Comparison of ENCODE assay signal across 23 cellular contexts in the genomic region with DNA sequence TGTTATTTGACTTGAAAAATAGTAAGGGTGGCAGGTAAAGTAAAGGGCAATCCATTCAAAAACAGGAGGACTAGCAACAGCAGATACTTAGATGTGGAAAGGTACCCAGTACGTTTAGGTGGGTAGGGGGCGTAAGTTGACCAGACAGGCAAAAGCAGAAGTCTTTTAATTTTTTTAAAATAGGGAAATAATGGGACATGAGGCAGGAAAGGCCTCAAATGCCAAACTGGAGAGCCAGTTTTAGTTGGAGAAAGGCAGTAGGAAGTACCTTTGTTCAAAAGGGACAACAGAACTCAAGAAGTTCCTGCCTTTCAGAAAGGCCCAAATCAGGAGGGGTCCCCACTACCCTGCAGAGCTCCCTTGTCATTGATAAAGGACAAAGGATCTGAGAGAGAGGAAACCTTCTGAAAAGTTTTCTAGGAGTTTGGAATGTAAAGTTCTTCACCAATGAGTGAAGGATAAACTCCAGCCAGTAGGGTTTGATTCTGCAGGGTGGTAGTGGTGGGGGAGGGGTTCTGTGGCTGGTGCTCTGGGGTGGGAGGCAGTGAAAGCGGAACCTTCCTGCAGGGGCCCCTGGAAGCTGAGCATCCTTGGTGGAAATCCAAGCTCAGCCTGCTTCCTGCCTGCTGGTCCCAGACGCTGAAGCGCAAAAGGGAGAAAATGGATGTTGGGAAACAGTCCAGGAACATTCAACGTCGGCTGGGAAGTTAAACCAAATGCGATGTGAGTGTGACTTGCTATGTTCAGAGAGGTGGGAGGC. TPM values are rescaled to one million over a fixed set of nuclear protein-coding genes. Genes with fewer than 3 reads are reported as not detected.
DNase-seq lines count a peak whose midpoint lies in the region; ATAC-seq, FAIRE-seq and TF ChIP-seq lines count a peak whose summit lies in the region.
"Had no signal": no experiment of that assay in that cellular context is flagged by ENCODE, and none has a peak within 500 bp of the region (broad histone marks: within the 10 kb centered on the region; RNA-seq: fewer than 3 reads in every experiment).

No MANE protein-coding gene starts in this region.

- whole genome bisulfite sequencing in esophagus squamous epithelium, 2 donors: 42 to 61% methylated on average over 7 to 8 of the region's 8 CpGs
- WGBS in HepG2 (ENCODE audit: low lambda C conversion rate): 96% methylated on average over 8 of the region's 8 CpGs

- TF ChIP-seq POLR2A in esophagus squamous epithelium (IDR thresholded peaks at IDR 0.05) (no peak), HepG2 (IDR thresholded peaks at IDR 0.05; ENCODE audit: insufficient read depth in 1 of 2, low read depth in 2 of 2, low read length in 2 of 2) (no peak)

- no peaks in the 10 kb centered on the region for H3K79me2 ChIP-seq in OCI-LY3 (ENCODE audit: low read length)
- H3K79me2 ChIP-seq in HepG2 (ENCODE audit: insufficient read depth, low read length): no peaks in the 10 kb centered on the region

- no peak for TF ChIP-seq EP300 in HepG2 (IDR thresholded peaks at IDR 0.05; ENCODE audit: low read depth in 2 of 2, low read length in 2 of 2)
- TF ChIP-seq EP300 in HepG2 (CRISPR knock-in tag; IDR thresholded peaks at IDR 0.05; ENCODE audit: borderline replicate concordance): no peak

- H3K27ac ChIP-seq in OCI-LY3 (ENCODE audit: low read length): no peak overlapping the region
- H3K27ac ChIP-seq in esophagus squamous epithelium: peak overlapping the region; percentile 32 to 84 (median 76)
- H3K27ac ChIP-seq in HepG2 (ENCODE audit: extremely low read length, insufficient read depth, low read length): no peak overlapping the region
- no peak overlapping the region for H3K27ac ChIP-seq in effector memory CD4-positive, alpha-beta T cell (ENCODE audit: insufficient read depth, low read length, poor library complexity, severe bottlenecking)
- H3K27ac ChIP-seq: C4-2B, SJCRH30, thoracic aorta, WERI-Rb-1 had no signal

- H3K4me2 ChIP-seq in OCI-LY3 (ENCODE audit: low read length) (no peak overlapping the region), HepG2 (ENCODE audit: low read depth, low read length) (no peak overlapping the region)

- CTCF ChIA-PET in HepG2 (lab: Yijun Ruan, JAX; ENCODE audit: low intra/inter-chr PET ratio, low total read pairs): no interaction called here

- H3K36me3 ChIP-seq in H7 (replicated peaks; ENCODE audit: control insufficient read depth, insufficient read depth, low read length): no peaks in the 10 kb centered on the region
- H3K36me3 ChIP-seq in OCI-LY3 (replicated peaks; ENCODE audit: low read depth, low read length): no peaks in the 10 kb centered on the region
- no peaks in the 10 kb centered on the region for H3K36me3 ChIP-seq in esophagus squamous epithelium
- no peaks in the 10 kb centered on the region for H3K36me3 ChIP-seq in HepG2 (replicated peaks in 1 of 2; ENCODE audit: control insufficient read depth in 1 of 2, insufficient read depth in 2 of 2, low read length in 2 of 2)
- no peaks in the 10 kb centered on the region for H3K36me3 ChIP-seq in effector memory CD4-positive, alpha-beta T cell (ENCODE audit: control insufficient read depth, insufficient read depth, low read length)
- H3K36me3 ChIP-seq: HAP-1, SJCRH30, thoracic aorta, WERI-Rb-1 had no signal

- H3K4me3 ChIP-seq in H7 (ENCODE audit: insufficient read depth, low read depth, low read length) (no peak overlapping the region), OCI-LY3 (ENCODE audit: low read length) (no peak overlapping the region), esophagus squamous epithelium (no peak overlapping the region), HepG2 (replicated peaks in 1 of 3; ENCODE audit: insufficient read depth in 1 of 3, low read depth in 2 of 3, low read length in 3 of 3) (no peak overlapping the region)
- no peak overlapping the region for H3K4me3 ChIP-seq in effector memory CD4-positive, alpha-beta T cell (ENCODE audit: insufficient read depth, low read depth, low read length, poor library complexity, severe bottlenecking)
- H3K4me3 ChIP-seq: HAP-1, SJCRH30, thoracic aorta had no signal

- no peaks in the 10 kb centered on the region for H4K20me1 ChIP-seq in OCI-LY3 (ENCODE audit: insufficient read depth, low read length)
- H4K20me1 ChIP-seq in HepG2 (ENCODE audit: insufficient read depth, low read length): no peaks in the 10 kb centered on the region

- peak; percentile 75 for DNase-seq in H7
- DNase-seq in esophagus squamous epithelium (lab: John Stamatoyannopoulos, UW): no peak
- DNase-seq in HepG2 (ENCODE audit: low spot score): no peak
- no peak for DNase-seq in NCI-H345 treated with DMSO at 0.1 percent for 48 hours (lab: John Stamatoyannopoulos, UW; ENCODE audit: unreplicated experiment)
- no peak for DNase-seq in NCI-H2107 (lab: John Stamatoyannopoulos, UW)
- DNase-seq in effector memory CD4-positive, alpha-beta T cell: no peak
- DNase-seq: activated CD4-positive, alpha-beta T cell treated with anti-CD3 and anti-CD28 coated beads, Interleukin-2, amount 50 U/mL, for 48 hours; activated naive CD4-positive, alpha-beta T cell; amygdala; central memory CD4-positive, alpha-beta T cell; effector CD4-positive, alpha-beta T cell; NCI-H2029 treated with DMSO at 0.1 percent for 48 hours; NCI-H526; nucleus accumbens; SJCRH30; T-helper 17 cell; WERI-Rb-1 had no signal

- peaks cover 10% of the 10 kb centered on the region; the same call in 1 of the 2 replicates for H3K4me1 ChIP-seq in OCI-LY3 (ENCODE audit: low read length)
- peaks cover 24 to 73% (median 54%) of the 10 kb centered on the region in 3 donors for H3K4me1 ChIP-seq in esophagus squamous epithelium
- peaks cover 96% of the 10 kb centered on the region for H3K4me1 ChIP-seq in HepG2 (ENCODE audit: insufficient read depth, low read length)
- H3K4me1 ChIP-seq in effector memory CD4-positive, alpha-beta T cell (ENCODE audit: control insufficient read depth, insufficient read depth, low read length, poor library complexity, severe bottlenecking): no peaks in the 10 kb centered on the region
- H3K4me1 ChIP-seq: SJCRH30 had no signal

- peak; percentile 23; the same call in 1 of the 2 replicates for TF ChIP-seq CTCF in OCI-LY3 (IDR thresholded peaks at IDR 0.05; ENCODE audit: low read depth, low read length)
- no peak for TF ChIP-seq CTCF in esophagus squamous epithelium (IDR thresholded peaks at IDR 0.05)
- TF ChIP-seq CTCF in HepG2 (CRISPR knock-in tag; IDR thresholded peaks at IDR 0.05): no peak

- no peak for TF ChIP-seq RAD21 in HepG2 (CRISPR knock-in tag; IDR thresholded peaks at IDR 0.05)

- intact Hi-C loops in esophagus squamous epithelium (cut with DNase I): no loop called here
- intact Hi-C loops in HepG2 (cut with micrococcal nuclease; ENCODE audit: unreplicated experiment): no loop called here

- H3K9ac ChIP-seq in OCI-LY3 (ENCODE audit: low read length) (no peak overlapping the region), HepG2 (ENCODE audit: insufficient read depth, low read depth, low read length) (no peak overlapping the region)

- POLR2A ChIA-PET in HepG2 (lab: Yijun Ruan, JAX): interaction anchor here (1.7 to 4.1 kb wide), 4 partner anchors 9 to 240 kb away, joined by 7 to 37 read pairs (median 21); a partner anchor contains a TSS

- no peaks in the 10 kb centered on the region; the same call in 1 of the 2 replicates for H3K27me3 ChIP-seq in H7 (ENCODE audit: control insufficient read depth, insufficient read depth, low read length)
- H3K27me3 ChIP-seq in OCI-LY3 (ENCODE audit: low read depth, low read length): no peaks in the 10 kb centered on the region
- no peaks in the 10 kb centered on the region for H3K27me3 ChIP-seq in esophagus squamous epithelium
- no peaks in the 10 kb centered on the region for H3K27me3 ChIP-seq in HepG2 (ENCODE audit: control insufficient read depth in 1 of 2, insufficient read depth in 2 of 2, low read length in 2 of 2)
- no peaks in the 10 kb centered on the region for H3K27me3 ChIP-seq in effector memory CD4-positive, alpha-beta T cell (replicated peaks; ENCODE audit: control insufficient read depth, insufficient read depth, low read length, poor library complexity, severe bottlenecking)
- H3K27me3 ChIP-seq: SJCRH30 had no signal

- ATAC-seq in HepG2: no peak
- no peak for ATAC-seq in HG03139 (IDR thresholded peaks at IDR 0.05; ENCODE audit: unreplicated experiment)
- ATAC-seq: T-helper 17 cell had no signal

- H3K9me3 ChIP-seq in OCI-LY3 (ENCODE audit: insufficient read depth, low read length) (no peaks in the 10 kb centered on the region), esophagus squamous epithelium (no peaks in the 10 kb centered on the region), HepG2 (ENCODE audit: low read length) (no peaks in the 10 kb centered on the region)
- H3K9me3 ChIP-seq in effector memory CD4-positive, alpha-beta T cell (ENCODE audit: control insufficient read depth, low read length): no peaks in the 10 kb centered on the region
- H3K9me3 ChIP-seq: SJCRH30, thoracic aorta had no signal

- FAIRE-seq in HepG2 (lab: Jason Lieb, UNC): no peak
- FAIRE-seq: D721Med had no signal

- H2AFZ ChIP-seq in OCI-LY3 (ENCODE audit: low read depth, low read length) (no peak overlapping the region), HepG2 (ENCODE audit: low read length) (no peak overlapping the region)

- no TSS peak for BruUV-seq in HepG2 (replicated peaks; lab: Mats Ljungman, UMichigan)

- in situ Hi-C loops in HepG2 (cut with HindIII; ENCODE audit: extremely low pct_ligation_motif_present, low pct_unique_long_range_greater_than_20kb): no loop called here

RNA-seq across cellular contexts. Expression of a gene that starts 40.1 kb away (rescaled TPM):
- total RNA-seq in H7 (2014; rRNA removed; shearing (Covaris generic)): 1.1 and 1.7 TPM in 2 replicates
- 1 to 10 TPM; 1.7 to 3.4 (median 2.7) TPM for total RNA-seq in esophagus squamous epithelium
- total RNA-seq in HepG2 (2016; rRNA removed; fragmentation: Illumina TruSeq; extraction: Trizol): 0.22 and 0.28 TPM in 2 replicates
- total RNA-seq in HepG2 (2016; cell fraction: cytosol; rRNA removed; fragmentation: Illumina TruSeq; extraction: Trizol; ENCODE audit: low read depth): 0.18 TPM in 1 of 2 replicates, not detected in the other
- total RNA-seq in HepG2 (2016; cell fraction: insoluble cytoplasmic fraction; rRNA removed; fragmentation: Illumina TruSeq; extraction: Trizol): 0.07 and 0.30 TPM in 2 replicates
- 0.24 and 0.25 TPM in 2 replicates for total RNA-seq in HepG2 (2016; cell fraction: membrane; rRNA removed; fragmentation: Illumina TruSeq; extraction: Trizol)
- 0.40 TPM in 1 of 2 replicates, not detected in the other for total RNA-seq in HepG2 (2016; cell fraction: nucleus; rRNA removed; fragmentation: Illumina TruSeq; extraction: Trizol)
- 0.30 and 0.50 TPM in 2 replicates for polyA plus RNA-seq in HepG2 (2011; rRNA removed)
- polyA plus RNA-seq in HepG2 (2011; cell fraction: cytosol; rRNA removed): 0.20 and 0.33 TPM in 2 replicates
- polyA plus RNA-seq in HepG2 (2011; cell fraction: nucleus; rRNA removed): 0.11 and 0.16 TPM in 2 replicates
- polyA plus RNA-seq in HepG2 (2012): 0.16 and 0.24 TPM in 2 replicates
- polyA plus RNA-seq in HepG2 (2016; cell fraction: cytosol; fragmentation: Illumina TruSeq; extraction: Trizol; ENCODE audit: low read depth): 0.19 and 0.25 TPM in 2 replicates
- polyA plus RNA-seq in HepG2 (2016; cell fraction: insoluble cytoplasmic fraction; fragmentation: Illumina TruSeq; extraction: Trizol; ENCODE audit: low read depth): 0.12 and 0.22 TPM in 2 replicates
- 0.35 and 0.46 TPM in 2 replicates for polyA plus RNA-seq in HepG2 (2016; cell fraction: membrane; fragmentation: Illumina TruSeq; extraction: Trizol; ENCODE audit: low read depth)
- polyA plus RNA-seq in HepG2 (2016; cell fraction: nucleus; fragmentation: Illumina TruSeq; extraction: Trizol; ENCODE audit: insufficient read depth, low read depth): 0.25 and 0.76 TPM in 2 replicates
- 0.21 and 0.32 TPM in 2 replicates for polyA minus RNA-seq in HepG2 (2011; rRNA and poly(A)+ RNA removed; ENCODE audit: low replicate concordance)
- polyA minus RNA-seq in HepG2 (2011; cell fraction: cytosol; rRNA and poly(A)+ RNA removed): 0.35 TPM in 1 of 2 replicates, not detected in the other
- 0.25 and 0.52 TPM in 2 replicates for polyA minus RNA-seq in HepG2 (2011; cell fraction: nucleus; rRNA and poly(A)+ RNA removed)
- total RNA-seq: T-helper 17 cell had no signal

Comparison
In these comparisons a context has a peak if more than half of its experiments do, and no peak if none do; other contexts are left out.
1. H3K27ac ChIP-seq: peak in esophagus squamous epithelium (4 of 4); none in OCI-LY3 (single experiment), HepG2 (single experiment) and effector memory CD4-positive, alpha-beta T cell (single experiment).